3 cellular contexts compared by ENCODE assay signal in genomic region chr12:57388425-57388824, GRCh38.
TF ChIP-seq lines count a peak whose summit lies in the region.

No MANE protein-coding gene starts in this region.

TF ChIP-seq in SK-N-SH, 30 proteins besides CTCF, POLR2A, EP300 and RAD21 (continues in another document):
- TF ChIP-seq YY1 (IDR thresholded peaks at IDR 0.05; ENCODE audit: low read depth) (no peak), TAF1 (IDR thresholded peaks at IDR 0.05; ENCODE audit: borderline replicate concordance, low read depth, low read length) (no peak), MXI1 (IDR thresholded peaks at IDR 0.05; ENCODE audit: low read depth, low read length) (no peak), ZBTB33 (IDR thresholded peaks at IDR 0.05; ENCODE audit: borderline replicate concordance, low read depth) (no peak), RCOR1 (IDR thresholded peaks at IDR 0.05; ENCODE audit: low read length) (no peak), FOXJ3 (CRISPR knock-in tag; IDR thresholded peaks at IDR 0.05) (no peak), PBX3 (IDR thresholded peaks at IDR 0.05) (no peak), FOXM1 (IDR thresholded peaks at IDR 0.05; ENCODE audit: low read depth) (no peak), FOSL2 (IDR thresholded peaks at IDR 0.05; ENCODE audit: borderline replicate concordance, low read depth) (no peak), GABPA (IDR thresholded peaks at IDR 0.05; ENCODE audit: low read depth) (no peak), USF2 (IDR thresholded peaks at IDR 0.05; ENCODE audit: borderline replicate concordance, low read depth, low read length) (no peak), POLR2AphosphoS5 (IDR thresholded peaks at IDR 0.05; ENCODE audit: low read depth, low read length) (no peak), ELF1 (IDR thresholded peaks at IDR 0.05) (no peak), EZH2phosphoT487 (IDR thresholded peaks at IDR 0.05; ENCODE audit: borderline replicate concordance, low read depth) (no peak), NFIC (IDR thresholded peaks at IDR 0.05; ENCODE audit: borderline replicate concordance) (no peak), MAX (IDR thresholded peaks at IDR 0.05; ENCODE audit: low read depth) (no peak), SIN3A (IDR thresholded peaks at IDR 0.05; ENCODE audit: borderline replicate concordance, low read depth, low read length) (no peak)

TF ChIP-seq in SK-N-SH treated with all-trans-retinoic acid at 6 μM for 48 hours, 23 proteins besides CTCF, POLR2A, EP300 and RAD21:
- TF ChIP-seq TSHZ2 (CRISPR knock-in tag; IDR thresholded peaks at IDR 0.05): no peak
- TF ChIP-seq ZNF8 (CRISPR knock-in tag; IDR thresholded peaks at IDR 0.05): no peak
- TF ChIP-seq SNAI2 (CRISPR knock-in tag; IDR thresholded peaks at IDR 0.05): no peak

TF ChIP-seq in IMR-90, 13 proteins besides CTCF, POLR2A, EP300 and RAD21:
- TF ChIP-seq MAFK (IDR thresholded peaks at IDR 0.05; ENCODE audit: low read depth, low read length): no peak
- TF ChIP-seq MXI1 (IDR thresholded peaks at IDR 0.05; ENCODE audit: borderline replicate concordance, low read depth, low read length): no peak
- TF ChIP-seq ELK1 (IDR thresholded peaks at IDR 0.05; ENCODE audit: borderline replicate concordance, low read depth, low read length): no peak
- TF ChIP-seq NFE2L2 (IDR thresholded peaks at IDR 0.05; ENCODE audit: low read depth, low read length): no peak
- TF ChIP-seq USF2 (IDR thresholded peaks at IDR 0.05; ENCODE audit: low read depth, low read length): no peak
- no peak for TF ChIP-seq FOS (IDR thresholded peaks at IDR 0.05; ENCODE audit: low read depth, low read length)
- TF ChIP-seq SMC3 (IDR thresholded peaks at IDR 0.05; ENCODE audit: low read depth, low read length): no peak
- TF ChIP-seq CEBPB (IDR thresholded peaks at IDR 0.05; ENCODE audit: low read depth, low read length): no peak
- TF ChIP-seq RCOR1 (IDR thresholded peaks at IDR 0.05; ENCODE audit: insufficient replicate concordance, low read length): no peak
- TF ChIP-seq CHD1 (IDR thresholded peaks at IDR 0.05; ENCODE audit: low read depth, low read length): no peak
- TF ChIP-seq MAZ (IDR thresholded peaks at IDR 0.05; ENCODE audit: borderline replicate concordance, low read depth, low read length): no peak
